In the genomic region with DNA sequence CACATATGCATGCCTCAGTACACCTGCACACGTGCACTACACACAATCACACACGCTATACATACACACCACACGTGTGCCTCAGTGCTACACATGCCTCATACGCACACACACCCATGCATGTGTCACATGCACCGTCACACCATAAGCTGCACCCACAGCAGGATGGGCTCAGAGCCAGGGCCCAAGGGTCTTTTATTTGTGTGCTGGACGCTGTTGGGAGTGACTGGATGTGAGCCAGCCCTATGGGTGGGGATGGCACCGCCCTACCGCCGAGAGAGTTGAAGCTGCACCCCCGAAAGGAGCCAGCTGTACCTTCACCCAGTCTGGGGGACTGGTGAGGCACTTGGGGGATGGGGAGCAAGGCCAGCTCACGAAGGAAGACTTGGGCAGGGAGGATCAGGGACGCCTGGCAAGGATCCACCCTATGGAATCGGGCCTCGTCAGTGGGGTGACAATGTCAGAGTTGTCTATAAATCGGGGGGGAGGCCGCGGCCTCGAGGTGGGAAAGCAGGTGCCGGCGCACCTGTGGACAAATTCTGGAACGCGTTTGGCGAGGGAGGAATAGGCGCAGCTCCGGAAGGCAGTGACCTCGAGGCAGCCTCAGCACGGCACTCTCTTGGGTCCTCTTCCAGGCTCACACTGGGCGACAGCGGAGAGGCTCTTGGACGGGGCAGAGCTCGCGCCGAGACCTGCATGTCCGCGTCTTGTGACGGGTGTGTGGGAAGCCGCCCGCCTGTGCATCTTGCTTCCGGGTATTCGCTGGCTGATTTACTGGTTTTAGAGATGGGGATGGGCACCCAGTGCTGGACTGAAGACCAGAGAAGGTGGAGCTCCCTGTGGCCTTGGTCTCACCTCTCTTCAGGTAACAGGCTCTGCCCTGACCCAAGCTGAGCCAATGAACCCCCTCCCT, we compare ENCODE assay signal across 2 cellular contexts.
TF ChIP-seq lines count a peak whose summit lies in the region.

No MANE protein-coding gene starts in this region.

TF ChIP-seq in GM23338, 12 proteins besides CTCF, POLR2A, EP300 and RAD21:
- TF ChIP-seq EZH2phosphoT487 (IDR thresholded peaks at IDR 0.05; ENCODE audit: unreplicated experiment) (no peak), STAT1 (IDR thresholded peaks at IDR 0.05; ENCODE audit: unreplicated experiment) (no peak), ZNF331 (CRISPR knock-in tag; IDR thresholded peaks at IDR 0.05; ENCODE audit: low read depth) (no peak), NANOG (IDR thresholded peaks at IDR 0.05; ENCODE audit: borderline replicate concordance) (no peak), JUNB (IDR thresholded peaks at IDR 0.05; ENCODE audit: unreplicated experiment) (no peak)

TF ChIP-seq in WTC11, 78 proteins besides CTCF, POLR2A, EP300 and RAD21:
- TF ChIP-seq NFYB (CRISPR knock-in tag; conservative IDR thresholded peaks at IDR 0.05; ENCODE audit: low read depth), result no peak
- TF ChIP-seq, protein P1, sequence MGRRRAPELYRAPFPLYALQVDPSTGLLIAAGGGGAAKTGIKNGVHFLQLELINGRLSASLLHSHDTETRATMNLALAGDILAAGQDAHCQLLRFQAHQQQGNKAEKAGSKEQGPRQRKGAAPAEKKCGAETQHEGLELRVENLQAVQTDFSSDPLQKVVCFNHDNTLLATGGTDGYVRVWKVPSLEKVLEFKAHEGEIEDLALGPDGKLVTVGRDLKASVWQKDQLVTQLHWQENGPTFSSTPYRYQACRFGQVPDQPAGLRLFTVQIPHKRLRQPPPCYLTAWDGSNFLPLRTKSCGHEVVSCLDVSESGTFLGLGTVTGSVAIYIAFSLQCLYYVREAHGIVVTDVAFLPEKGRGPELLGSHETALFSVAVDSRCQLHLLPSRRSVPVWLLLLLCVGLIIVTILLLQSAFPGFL (CRISPR knock-in tag; IDR thresholded peaks at IDR 0.05; ENCODE audit: borderline replicate concordance), result no peak
- TF ChIP-seq ESRRA (CRISPR knock-in tag; IDR thresholded peaks at IDR 0.05; ENCODE audit: borderline replicate concordance), result no peak
- TF ChIP-seq CREM (CRISPR knock-in tag; IDR thresholded peaks at IDR 0.05), result no peak
- no peak for TF ChIP-seq NR3C1 (CRISPR knock-in tag; conservative IDR thresholded peaks at IDR 0.05; ENCODE audit: low read depth)
- TF ChIP-seq, protein P2, sequence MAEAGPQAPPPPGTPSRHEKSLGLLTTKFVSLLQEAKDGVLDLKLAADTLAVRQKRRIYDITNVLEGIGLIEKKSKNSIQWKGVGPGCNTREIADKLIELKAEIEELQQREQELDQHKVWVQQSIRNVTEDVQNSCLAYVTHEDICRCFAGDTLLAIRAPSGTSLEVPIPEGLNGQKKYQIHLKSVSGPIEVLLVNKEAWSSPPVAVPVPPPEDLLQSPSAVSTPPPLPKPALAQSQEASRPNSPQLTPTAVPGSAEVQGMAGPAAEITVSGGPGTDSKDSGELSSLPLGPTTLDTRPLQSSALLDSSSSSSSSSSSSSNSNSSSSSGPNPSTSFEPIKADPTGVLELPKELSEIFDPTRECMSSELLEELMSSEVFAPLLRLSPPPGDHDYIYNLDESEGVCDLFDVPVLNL (CRISPR knock-in tag; IDR thresholded peaks at IDR 0.05; ENCODE audit: borderline replicate concordance, low read depth), result no peak
- TF ChIP-seq, protein P3, sequence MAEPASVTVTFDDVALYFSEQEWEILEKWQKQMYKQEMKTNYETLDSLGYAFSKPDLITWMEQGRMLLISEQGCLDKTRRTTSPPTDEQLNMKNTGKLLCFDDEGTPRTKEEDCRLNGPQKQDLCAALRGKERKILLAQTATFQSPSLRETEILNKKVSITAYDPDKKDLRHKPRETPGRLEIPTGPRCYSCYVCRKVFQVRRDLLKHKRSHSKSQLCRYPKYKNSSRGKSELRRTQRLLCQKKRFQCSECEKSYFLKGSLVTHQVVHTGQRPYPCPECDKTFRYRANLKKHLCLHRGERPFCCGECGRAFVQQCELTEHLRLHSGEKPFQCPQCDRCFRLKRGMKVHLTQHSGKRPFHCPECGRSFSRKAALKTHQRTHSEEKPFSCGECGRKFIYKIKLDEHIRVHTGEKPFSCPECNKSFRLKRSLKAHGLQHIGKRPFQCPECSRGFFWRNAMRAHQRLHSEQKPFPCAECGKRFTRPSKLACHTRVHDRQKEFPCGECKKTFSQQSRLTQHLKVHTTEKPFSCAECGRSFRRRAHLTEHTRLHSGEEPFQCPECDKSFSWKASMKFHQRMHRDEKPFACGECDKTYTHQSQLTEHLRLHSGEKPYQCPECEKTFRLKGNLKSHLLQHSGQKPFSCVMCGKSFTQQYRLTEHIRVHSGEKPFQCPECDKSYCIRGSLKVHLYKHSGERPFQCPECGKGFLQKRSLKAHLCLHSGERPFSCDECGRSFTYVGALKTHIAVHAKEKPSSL (CRISPR knock-in tag; conservative IDR thresholded peaks at IDR 0.05), result no peak
- no peak for TF ChIP-seq ETV6 (CRISPR knock-in tag; IDR thresholded peaks at IDR 0.05)
TF ChIP-seq in WTC11: peak in this region for 0.
